In the genomic region with DNA sequence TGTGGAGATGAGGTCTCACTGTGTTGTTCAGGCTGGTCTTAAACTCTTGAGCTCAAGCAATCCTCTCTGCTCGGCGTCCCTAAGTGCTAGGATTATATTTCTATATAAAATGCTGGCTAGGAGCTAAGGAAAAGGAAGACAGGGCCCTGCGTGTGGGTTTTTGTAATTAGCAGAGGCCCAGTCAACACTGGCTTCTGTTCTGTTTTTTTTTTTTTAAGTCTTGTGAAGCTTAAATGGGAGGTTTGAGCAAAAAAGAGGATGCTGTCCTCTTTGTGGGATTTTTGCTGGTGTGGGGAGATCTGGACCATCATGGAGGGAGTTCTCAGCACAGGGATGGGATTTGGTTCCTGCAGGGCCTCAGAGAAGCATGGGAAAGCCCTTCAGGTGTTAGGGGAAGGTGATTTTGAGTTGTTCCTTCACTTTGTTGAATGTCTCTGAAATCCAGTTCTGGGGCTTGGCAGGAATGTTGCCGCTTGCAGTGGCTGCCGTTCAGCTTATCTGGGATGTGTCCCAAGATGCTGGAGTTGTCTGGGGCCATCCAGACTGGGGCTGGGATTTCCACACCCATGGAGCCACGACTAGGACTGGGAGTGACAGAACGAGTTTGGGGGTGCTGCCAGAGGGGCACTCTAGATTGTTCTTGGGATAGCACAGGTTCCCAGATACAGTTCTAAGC, we compare ENCODE assay signal across 19 cellular contexts. TPM values are rescaled to one million over a fixed set of nuclear protein-coding genes. Genes with fewer than 3 reads are reported as not detected.
DNase-seq lines count a peak whose midpoint lies in the region; ATAC-seq, FAIRE-seq and TF ChIP-seq lines count a peak whose summit lies in the region.
"Had no signal": no experiment of that assay in that cellular context is flagged by ENCODE, and none has a peak within 500 bp of the region (broad histone marks: within the 10 kb centered on the region; RNA-seq: fewer than 3 reads in every experiment).

No MANE protein-coding gene starts in this region.

- H2AFZ ChIP-seq in H1 (ENCODE audit: low read length), result no peak overlapping the region

- H3K56ac ChIP-seq in H1 (replicated peaks; ENCODE audit: insufficient read length, low read depth, low read length), result no peak overlapping the region

- CTCF ChIA-PET in RWPE1 (lab: Yijun Ruan, JAX), result interaction anchor here (0.6 to 1.1 kb wide), 2 partner anchors 184 to 495 kb away, joined by 3 read pairs; no protein-coding TSS in a partner anchor
- CTCF ChIA-PET in H1 (lab: Charles Lee; ENCODE audit: partially characterized antibody), result interaction anchor here (0.6 to 2.2 kb wide), 6 partner anchors 16 to 253 kb away, joined by 3 to 10 read pairs (median 5); no protein-coding TSS in a partner anchor

- peaks cover 0 to 6% (median 3%) of the 10 kb centered on the region in 4 experiments; a peak in 3 of 7 replicates for H3K27me3 ChIP-seq in H1 (replicated peaks in 1 of 4; ENCODE audit: control insufficient read depth in 3 of 4, extremely low read depth in 1 of 4, insufficient read depth in 3 of 4, low read length in 3 of 4)
- no peaks in the 10 kb centered on the region for H3K27me3 ChIP-seq in aorta (ENCODE audit: control insufficient read depth in 1 of 2, insufficient read depth in 2 of 2, low read length in 1 of 2)
- peaks cover 10% of the 10 kb centered on the region for H3K27me3 ChIP-seq in H7 (ENCODE audit: control insufficient read depth, insufficient read depth, low read length)
- H3K27me3 ChIP-seq: vagina had no signal

- H3K9me3 Mint-ChIP-seq in activated naive CD4-positive, alpha-beta T cell treated with anti-CD3 and anti-CD28 coated beads, Interleukin-2, amount 50 U/mL, for 72 hours, result no peaks in the 10 kb centered on the region

- no peak for TF ChIP-seq EP300 in H1 (IDR thresholded peaks at IDR 0.05; ENCODE audit: borderline replicate concordance in 1 of 2, low read depth in 2 of 2, low read length in 2 of 2)

- H3K23me2 ChIP-seq in H1 (ENCODE audit: low read depth, low read length), result peaks cover 15% of the 10 kb centered on the region; the same call in 1 of the 2 replicates

- no peak overlapping the region for H4K91ac ChIP-seq in H1 (replicated peaks; ENCODE audit: insufficient read length, low read length)

- H2BK120ac ChIP-seq in H1 (replicated peaks; ENCODE audit: low read depth, low read length), result no peak overlapping the region

- no peak overlapping the region for H2BK12ac ChIP-seq in H1 (ENCODE audit: low read depth, low read length)

- no peak overlapping the region for H3K4me3 ChIP-seq in H1 (ENCODE audit: extremely low read depth in 1 of 4, insufficient read depth in 2 of 4, low read depth in 3 of 4, low read length in 4 of 4)
- H3K4me3 ChIP-seq in aorta (ENCODE audit: low read length in 2 of 2), result no peak overlapping the region
- no peak overlapping the region for H3K4me3 ChIP-seq in H7 (ENCODE audit: insufficient read depth, low read depth, low read length)
- H3K4me3 ChIP-seq: mucosa of descending colon, vagina had no signal

- H3K4ac ChIP-seq in H1 (replicated peaks; ENCODE audit: insufficient read length, low read depth, low read length), result no peak overlapping the region

- no peak for ATAC-seq in activated naive CD4-positive, alpha-beta T cell treated with anti-CD3 and anti-CD28 coated beads, Interleukin-2, amount 50 U/mL, for 72 hours
- ATAC-seq in aorta (ENCODE audit: low FRiP score), result no peak
- ATAC-seq: mucosa of descending colon had no signal

- no peak overlapping the region for H2BK20ac ChIP-seq in H1 (ENCODE audit: low read length)

- no peak overlapping the region for H3K23ac ChIP-seq in H1 (ENCODE audit: insufficient read length)

- 90% methylated on average over 7 of the region's 7 CpGs; no CpG with 5 or more reads in 1 of the 2 experiments for WGBS in H1 (ENCODE audit: extremely low coverage in 1 of 2, insufficient coverage in 1 of 2, insufficient read length in 1 of 2, insufficient replicate concordance in 2 of 2, low coverage in 1 of 2, low lambda C conversion rate in 2 of 2, missing lambda C conversion rate in 1 of 2), 2 experiments
- 51 to 59% methylated on average over 7 of the region's 7 CpGs for WGBS in aorta, 2 donors

- H3K79me2 ChIP-seq in H1 (ENCODE audit: control insufficient read depth in 1 of 2, insufficient read depth in 2 of 2, low read length in 2 of 2), result 0 out of 4 replicates have a peak, but pooled peaks cover 0 to 5% of the 10 kb centered on the region in 2 experiments

- no peak overlapping the region for H3K4me2 ChIP-seq in H1 (ENCODE audit: insufficient read depth in 1 of 2, low read depth in 2 of 2, low read length in 2 of 2)

- no peak for TF ChIP-seq RAD21 in H1 (IDR thresholded peaks at IDR 0.05 in 1 of 2, conservative IDR thresholded peaks at IDR 0.05 in 1 of 2; ENCODE audit: low read depth in 2 of 2, low read length in 2 of 2)

- H2AK5ac ChIP-seq in H1 (ENCODE audit: low read depth, low read length), result no peak overlapping the region

- peaks cover 6 to 19% of the 10 kb centered on the region in 2 experiments for H4K20me1 ChIP-seq in H1 (replicated peaks in 1 of 2; ENCODE audit: control insufficient read depth in 1 of 2, insufficient read depth in 2 of 2, low read length in 2 of 2)

- peaks cover 9% of the 10 kb centered on the region for H3K79me1 ChIP-seq in H1 (ENCODE audit: low read depth, low read length)

- peak overlapping the region; percentile 9 to 73 for H3K27ac Mint-ChIP-seq in activated naive CD4-positive, alpha-beta T cell treated with anti-CD3 and anti-CD28 coated beads, Interleukin-2, amount 50 U/mL, for 72 hours

- intact Hi-C loops in aorta (cut with DNase I), result no loop called here

- H3K9me3 ChIP-seq in H1 (ENCODE audit: insufficient read depth in 2 of 2, low read depth in 1 of 2, low read length in 1 of 2) (no peaks in the 10 kb centered on the region), aorta (ENCODE audit: control insufficient read depth, low read length) (no peaks in the 10 kb centered on the region)
- H3K9me3 ChIP-seq: mucosa of descending colon, vagina had no signal

- H3K14ac ChIP-seq in H1 (ENCODE audit: insufficient read length), result no peak overlapping the region

- peaks cover 14 to 33% (median 31%) of the 10 kb centered on the region in 4 experiments for H3K36me3 ChIP-seq in H1 (ENCODE audit: control insufficient read depth in 2 of 4, insufficient read depth in 4 of 4, low read length in 3 of 4)
- H3K36me3 ChIP-seq in aorta (ENCODE audit: control insufficient read depth in 1 of 2, insufficient read depth in 2 of 2, low read length in 1 of 2), result peaks cover 0 to 3% of the 10 kb centered on the region in 2 donors
- peaks cover 31% of the 10 kb centered on the region for H3K36me3 ChIP-seq in H7 (replicated peaks; ENCODE audit: control insufficient read depth, insufficient read depth, low read length)

- no peak overlapping the region for H4K8ac ChIP-seq in H1 (ENCODE audit: extremely low read depth, insufficient read depth, low read length)

- H2BK15ac ChIP-seq in H1 (ENCODE audit: low read length), result no peak overlapping the region

- peaks cover 0 to 7% (median 4%) of the 10 kb centered on the region in 4 experiments; a peak in 5 of 7 replicates for H3K4me1 ChIP-seq in H1 (replicated peaks in 1 of 4; ENCODE audit: control insufficient read depth in 3 of 4, insufficient read depth in 4 of 4, low read length in 3 of 4)
- H3K4me1 ChIP-seq in aorta (ENCODE audit: control insufficient read depth in 1 of 2, insufficient read depth in 2 of 2, low read length in 2 of 2), result no peaks in the 10 kb centered on the region

- no peak overlapping the region for H3K18ac ChIP-seq in H1 (ENCODE audit: extremely low read depth, low read length)

- no peak for DNase-seq in activated naive CD4-positive, alpha-beta T cell treated with anti-CD3 and anti-CD28 coated beads, Interleukin-2, amount 50 U/mL, for 72 hours (ENCODE audit: low spot score in 2 of 2)
- DNase-seq in activated naive CD4-positive, alpha-beta T cell treated with anti-CD3 and anti-CD28 coated beads, Interleukin-2, amount 50 U/mL, for 16 hours, result no peak
- no peak for DNase-seq in RWPE1 (ENCODE audit: low spot score)
- no peak for DNase-seq in H1 (ENCODE audit: low read depth in 1 of 2, low spot score in 2 of 2)
- DNase-seq in aorta, result peak; percentile 36 to 67
- no peak for DNase-seq in cortex of kidney (lab: John Stamatoyannopoulos, UW)
- DNase-seq in H7, result no peak
- no peak for DNase-seq in RCC 7860 (ENCODE audit: low spot score)
- DNase-seq: activated gamma-delta T cell treated with Interleukin-2 at 50 U/mL for 16 hours; C1 segment of cervical spinal cord; head of caudate nucleus; mucosa of descending colon; NK-92 treated with Interleukin-12 subunit alpha and Interleukin-12 subunit beta, amount 100 ng/mL, for 24 hours; stimulated activated CD4-positive, alpha-beta T cell treated with anti-CD3 and anti-CD28 coated beads, Interleukin-2, amount 100 ng/mL, for 24 hours had no signal

- peaks cover 2 to 44% of the 10 kb centered on the region in 2 donors for H3K36me3 Mint-ChIP-seq in activated naive CD4-positive, alpha-beta T cell treated with anti-CD3 and anti-CD28 coated beads, Interleukin-2, amount 50 U/mL, for 72 hours

- no peak overlapping the region for H2BK5ac ChIP-seq in H1 (ENCODE audit: low read depth, low read length)

- no peak for TF ChIP-seq CTCF in RWPE1 (conservative IDR thresholded peaks at IDR 0.05; ENCODE audit: low read depth)
- no peak for TF ChIP-seq CTCF in H1 (IDR thresholded peaks at IDR 0.05; ENCODE audit: control extremely low read depth in 1 of 3, insufficient read depth in 1 of 3, low read depth in 1 of 3, low read length in 3 of 3)

- no peak for FAIRE-seq in H1 (lab: Jason Lieb, UNC)
- no peak for FAIRE-seq in RCC 7860 (lab: Jason Lieb, UNC)

- H3K27ac ChIP-seq in RWPE1 (peak overlapping the region; percentile 63), H1 (ENCODE audit: low read depth, low read length) (no peak overlapping the region), aorta (ENCODE audit: low read depth in 1 of 2, low read length in 2 of 2) (no peak overlapping the region)
- H3K27ac ChIP-seq: vagina had no signal

- POLR2A ChIA-PET in RWPE1 (lab: Yijun Ruan, JAX; ENCODE audit: low non-redundant PET), result no interaction called here
- POLR2A ChIA-PET in H1 (lab: Charles Lee; ENCODE audit: partially characterized antibody), result interaction anchor here (0.6 to 24.0 kb wide), 17 partner anchors 1 to 259 kb away, joined by 3 to 430 read pairs (median 4); a partner anchor contains a TSS

- no peak overlapping the region for H4K5ac ChIP-seq in H1 (ENCODE audit: insufficient read length, low read depth, low read length)

- peak in 1 of 2 experiments; percentile 54; a peak in 1 of 3 replicates for TF ChIP-seq POLR2A in H1 (IDR thresholded peaks at IDR 0.05; ENCODE audit: control extremely low read depth in 1 of 2, low read depth in 2 of 2, low read length in 2 of 2)

- no peak overlapping the region for H3K9ac ChIP-seq in H1 (replicated peaks in 1 of 4; ENCODE audit: extremely low read depth in 1 of 4, low read depth in 3 of 4, low read length in 3 of 4)

RNA-seq across cellular contexts. Expression of a gene that starts 4.2 kb away (rescaled TPM):
- total RNA-seq in activated naive CD4-positive, alpha-beta T cell treated with anti-CD3 and anti-CD28 coated beads, Interleukin-2, amount 50 U/mL, for 72 hours, result 10 to 100 TPM in 1 of 2 donors, 1 to 10 TPM in 1; 1.2 to 19.7 TPM
- total RNA-seq in H1 (2021; fragmentation: NEBNext Ultra II Directional; extraction: Animal tissue kit (Norgen Biotek cat#: 25700)), result 29.9 and 32.2 TPM in 2 replicates
- polyA plus RNA-seq in H1 (2011; rRNA removed), result 77.9 and 87.0 TPM in 2 replicates
- polyA plus RNA-seq in H1 (2011; cell fraction: cytosol; rRNA removed), result 73.9 TPM
- polyA plus RNA-seq in H1 (2011; cell fraction: nucleus; rRNA removed), result 54.1 TPM
- 36.7 to 66.7 TPM (median 58.8 TPM) in 4 replicates for polyA plus RNA-seq in H1 (2012, experiment 1 of 2)
- 41.9 TPM for polyA plus RNA-seq in H1 (2012, experiment 2 of 2)
- 29.1 TPM for polyA plus RNA-seq in H1 (2013, experiment 1 of 2)
- polyA plus RNA-seq in H1 (2013, experiment 2 of 2), result 29.0 TPM
- polyA minus RNA-seq in H1 (2011; rRNA and poly(A)+ RNA removed), result 9.6 and 13.2 TPM in 2 replicates
- polyA minus RNA-seq in H1 (2011; cell fraction: cytosol; rRNA and poly(A)+ RNA removed), result 17.5 TPM
- 11.4 TPM for polyA minus RNA-seq in H1 (2011; cell fraction: nucleus; rRNA and poly(A)+ RNA removed)
- total RNA-seq in aorta, result 10 to 100 TPM; 13.3 to 23.9 TPM
- 10 to 100 TPM; 14.7 to 52.7 TPM for polyA plus RNA-seq in aorta
- total RNA-seq in H7 (2014; rRNA removed; shearing (Covaris generic)), result 32.2 and 35.2 TPM in 2 replicates

RNA-seq across cellular contexts. Expression of a gene that starts 15.6 kb away (rescaled TPM):
- under 1 TPM; 0.06 to 0.09 TPM for total RNA-seq in activated naive CD4-positive, alpha-beta T cell treated with anti-CD3 and anti-CD28 coated beads, Interleukin-2, amount 50 U/mL, for 72 hours
- 1.3 and 2.1 TPM in 2 replicates for total RNA-seq in H1 (2021; fragmentation: NEBNext Ultra II Directional; extraction: Animal tissue kit (Norgen Biotek cat#: 25700))
- polyA plus RNA-seq in H1 (2011; rRNA removed) (0.57 and 0.97 TPM in 2 replicates), aorta (under 1 TPM in 1 of 2 donors, not detected in 1; 0.05 TPM)
- polyA plus RNA-seq in H1 (2011; cell fraction: cytosol; rRNA removed), result 0.58 TPM
- polyA plus RNA-seq in H1 (2011; cell fraction: nucleus; rRNA removed), result 1.3 TPM
- 0.84 to 1.6 TPM (median 1.1 TPM) in 4 replicates for polyA plus RNA-seq in H1 (2012, experiment 1 of 2)
- 0.38 TPM for polyA plus RNA-seq in H1 (2012, experiment 2 of 2)
- polyA plus RNA-seq in H1 (2013, experiment 1 of 2), result 0.28 TPM
- polyA plus RNA-seq in H1 (2013, experiment 2 of 2), result 0.26 TPM
- polyA minus RNA-seq in H1 (2011; rRNA and poly(A)+ RNA removed), result 0.57 and 0.93 TPM in 2 replicates
- polyA minus RNA-seq in H1 (2011; cell fraction: cytosol; rRNA and poly(A)+ RNA removed), result 2.1 TPM
- 0.50 TPM for polyA minus RNA-seq in H1 (2011; cell fraction: nucleus; rRNA and poly(A)+ RNA removed)
- total RNA-seq in aorta, result under 1 TPM in 1 of 2 donors, not detected in 1; 0.24 TPM
- total RNA-seq in H7 (2014; rRNA removed; shearing (Covaris generic)), result 0.03 and 0.44 TPM in 2 replicates
- total RNA-seq: G401, kidney epithelial cell, M059J, vagina had no signal

RNA-seq across cellular contexts. Expression of a gene that starts 18.4 kb away (rescaled TPM):
- 100 to 1,000 TPM; 486 to 763 TPM for total RNA-seq in activated naive CD4-positive, alpha-beta T cell treated with anti-CD3 and anti-CD28 coated beads, Interleukin-2, amount 50 U/mL, for 72 hours
- 685 and 686 TPM in 2 replicates for total RNA-seq in H1 (2021; fragmentation: NEBNext Ultra II Directional; extraction: Animal tissue kit (Norgen Biotek cat#: 25700))
- polyA plus RNA-seq in H1 (2011; rRNA removed), result 484 and 491 TPM in 2 replicates
- 464 TPM for polyA plus RNA-seq in H1 (2011; cell fraction: cytosol; rRNA removed)
- polyA plus RNA-seq in H1 (2011; cell fraction: nucleus; rRNA removed), result 680 TPM
- polyA plus RNA-seq in H1 (2012, experiment 1 of 2), result 1,043 to 1,228 TPM (median 1,129 TPM) in 4 replicates
- 352 TPM for polyA plus RNA-seq in H1 (2012, experiment 2 of 2)
- polyA plus RNA-seq in H1 (2013, experiment 1 of 2), result 689 TPM
- 688 TPM for polyA plus RNA-seq in H1 (2013, experiment 2 of 2)
- polyA minus RNA-seq in H1 (2011; rRNA and poly(A)+ RNA removed), result 207 and 224 TPM in 2 replicates
- polyA minus RNA-seq in H1 (2011; cell fraction: cytosol; rRNA and poly(A)+ RNA removed), result 462 TPM
- 413 TPM for polyA minus RNA-seq in H1 (2011; cell fraction: nucleus; rRNA and poly(A)+ RNA removed)
- total RNA-seq in aorta, result 100 to 1,000 TPM; 243 to 254 TPM
- polyA plus RNA-seq in aorta, result 100 to 1,000 TPM in 1 of 2 donors, 10 to 100 TPM in 1; 95.7 to 329 TPM
- 35.3 and 39.8 TPM in 2 replicates for total RNA-seq in H7 (2014; rRNA removed; shearing (Covaris generic))

RNA-seq across cellular contexts. Expression of a gene that starts 18.6 kb away (rescaled TPM):
- not detected for total RNA-seq in activated naive CD4-positive, alpha-beta T cell treated with anti-CD3 and anti-CD28 coated beads, Interleukin-2, amount 50 U/mL, for 72 hours
- total RNA-seq in H1 (2021; fragmentation: NEBNext Ultra II Directional; extraction: Animal tissue kit (Norgen Biotek cat#: 25700)), result 3.0 and 3.5 TPM in 2 replicates
- polyA plus RNA-seq in H1 (2011; rRNA removed), result 5.9 and 11.1 TPM in 2 replicates
- 6.0 TPM for polyA plus RNA-seq in H1 (2011; cell fraction: cytosol; rRNA removed)
- polyA plus RNA-seq in H1 (2011; cell fraction: nucleus; rRNA removed), result 3.6 TPM
- 2.5 to 6.9 TPM (median 3.8 TPM) in 4 replicates for polyA plus RNA-seq in H1 (2012, experiment 1 of 2)
- 13.3 TPM for polyA plus RNA-seq in H1 (2012, experiment 2 of 2)
- 2.0 TPM for polyA plus RNA-seq in H1 (2013, experiment 1 of 2)
- polyA plus RNA-seq in H1 (2013, experiment 2 of 2), result 1.6 TPM
- 0.56 TPM in 1 of 2 replicates, not detected in the other for polyA minus RNA-seq in H1 (2011; rRNA and poly(A)+ RNA removed)
- not detected for polyA minus RNA-seq in H1 (2011; cell fraction: cytosol; rRNA and poly(A)+ RNA removed)
- polyA minus RNA-seq in H1 (2011; cell fraction: nucleus; rRNA and poly(A)+ RNA removed), result not detected
- total RNA-seq in aorta, result not detected
- not detected for polyA plus RNA-seq in aorta
- total RNA-seq in H7 (2014; rRNA removed; shearing (Covaris generic)), result not detected in 2 replicates
- total RNA-seq: G401, kidney epithelial cell, M059J, mucosa of descending colon, vagina had no signal
- polyA plus RNA-seq: esophagus had no signal

RNA-seq across cellular contexts. Expression of a gene that starts 48.5 kb away (rescaled TPM):
- total RNA-seq in activated naive CD4-positive, alpha-beta T cell treated with anti-CD3 and anti-CD28 coated beads, Interleukin-2, amount 50 U/mL, for 72 hours, result 1 to 10 TPM; 1.0 to 1.1 TPM
- total RNA-seq in H1 (2021; fragmentation: NEBNext Ultra II Directional; extraction: Animal tissue kit (Norgen Biotek cat#: 25700)), result 1.3 TPM in 2 replicates
- polyA plus RNA-seq in H1 (2011; rRNA removed) (1.9 and 3.1 TPM in 2 replicates), aorta (1 to 10 TPM; 4.2 to 5.1 TPM)
- 2.3 TPM for polyA plus RNA-seq in H1 (2011; cell fraction: cytosol; rRNA removed)
- polyA plus RNA-seq in H1 (2011; cell fraction: nucleus; rRNA removed), result 3.5 TPM
- polyA plus RNA-seq in H1 (2012, experiment 1 of 2), result 0.76 to 1.4 TPM (median 1.1 TPM) in 4 replicates
- polyA plus RNA-seq in H1 (2012, experiment 2 of 2), result 0.33 TPM
- polyA plus RNA-seq in H1 (2013, experiment 1 of 2), result 0.87 TPM
- polyA plus RNA-seq in H1 (2013, experiment 2 of 2), result 0.68 TPM
- polyA minus RNA-seq in H1 (2011; rRNA and poly(A)+ RNA removed), result 0.41 TPM in 1 of 2 replicates, not detected in the other
- not detected for polyA minus RNA-seq in H1 (2011; cell fraction: cytosol; rRNA and poly(A)+ RNA removed)
- 1.7 TPM for polyA minus RNA-seq in H1 (2011; cell fraction: nucleus; rRNA and poly(A)+ RNA removed)
- 1 to 10 TPM; 3.5 to 8.8 TPM for total RNA-seq in aorta
- 0.59 and 1.1 TPM in 2 replicates for total RNA-seq in H7 (2014; rRNA removed; shearing (Covaris generic))
- total RNA-seq: G401 had no signal

Comparison
In these comparisons a context has a peak if more than half of its experiments do, and no peak if none do; other contexts are left out.
1. DNase-seq: peak in aorta (2 of 2); none in activated naive CD4-positive, alpha-beta T cell treated with anti-CD3 and anti-CD28 coated beads, Interleukin-2, amount 50 U/mL, for 72 hours (0 of 2), activated naive CD4-positive, alpha-beta T cell treated with anti-CD3 and anti-CD28 coated beads, Interleukin-2, amount 50 U/mL, for 16 hours (single experiment), RWPE1 (single experiment), H1 (0 of 2), cortex of kidney (single experiment), H7 (single experiment) and RCC 7860 (single experiment).